15 cellular contexts compared by ENCODE assay signal in genomic region chr1:201253906-201254624, GRCh38. TPM values are rescaled to one million over a fixed set of nuclear protein-coding genes. Genes with fewer than 3 reads are reported as not detected.
DNase-seq lines count a peak whose midpoint lies in the region; ATAC-seq and TF ChIP-seq lines count a peak whose summit lies in the region.
"Had no signal": no experiment of that assay in that cellular context is flagged by ENCODE, and none has a peak within 500 bp of the region (broad histone marks: within the 10 kb centered on the region; RNA-seq: fewer than 3 reads in every experiment).

No MANE protein-coding gene starts in this region.

- H3K27ac Mint-ChIP-seq in progenitor cell of endocrine pancreas: no peak overlapping the region

- TF ChIP-seq CTCF in psoas muscle (IDR thresholded peaks at IDR 0.05) (no peak), progenitor cell of endocrine pancreas (IDR thresholded peaks at IDR 0.05; ENCODE audit: unreplicated experiment) (no peak)

- no peak overlapping the region for H3K4me3 Mint-ChIP-seq in progenitor cell of endocrine pancreas (ENCODE audit: low read depth)
- H3K4me3 Mint-ChIP-seq: CD14-positive monocyte; naive thymus-derived CD8-positive, alpha-beta T cell had no signal

- intact Hi-C loops in Right ventricle myocardium inferior (cut with DNase I): loop anchor here (1.0 to 5.0 kb wide), 3 partner anchors 92 to 154 kb away; no protein-coding TSS in a partner anchor
- intact Hi-C loops in cardiac septum (cut with DNase I): loop anchor here (1.0 to 2.0 kb wide), 2 partner anchors 91 to 107 kb away; no protein-coding TSS in a partner anchor
- intact Hi-C loops in psoas muscle (cut with DNase I): loop anchor here (1.0 to 10.0 kb wide), 5 partner anchors 93 to 261 kb away; no protein-coding TSS in a partner anchor

- peak; percentile 18 for ATAC-seq in Right ventricle myocardium inferior
- peak; percentile 9 to 27 (median 14) for ATAC-seq in psoas muscle
- ATAC-seq: naive thymus-derived CD8-positive, alpha-beta T cell had no signal

- H3K36me3 ChIP-seq in NT2/D1 (ENCODE audit: insufficient read depth, insufficient read length, low read length) (no peaks in the 10 kb centered on the region), esophagus (ENCODE audit: control insufficient read depth in 2 of 2, insufficient read depth in 2 of 2, low read length in 1 of 2) (no peaks in the 10 kb centered on the region), psoas muscle (ENCODE audit: insufficient read depth in 1 of 2, low read depth in 1 of 2) (no peaks in the 10 kb centered on the region)
- H3K36me3 ChIP-seq: lower lobe of right lung, tibial nerve had no signal

- no peak overlapping the region for H3K4me3 ChIP-seq in NT2/D1 (ENCODE audit: insufficient read length, low read depth)
- H3K4me3 ChIP-seq in esophagus (ENCODE audit: low read depth in 1 of 2, low read length in 2 of 2): no peak overlapping the region
- H3K4me3 ChIP-seq in psoas muscle: no peak overlapping the region
- H3K4me3 ChIP-seq: dorsolateral prefrontal cortex, lower lobe of right lung, tibial nerve had no signal

- peaks cover 8% of the 10 kb centered on the region for H3K4me1 ChIP-seq in NT2/D1 (ENCODE audit: insufficient read depth, insufficient read length)
- H3K4me1 ChIP-seq in esophagus (ENCODE audit: control insufficient read depth in 2 of 2, insufficient read depth in 2 of 2, low read length in 1 of 2): peaks cover 2 to 13% of the 10 kb centered on the region in 2 donors
- no peaks in the 10 kb centered on the region for H3K4me1 ChIP-seq in psoas muscle
- H3K4me1 ChIP-seq: lower lobe of right lung had no signal

- no peaks in the 10 kb centered on the region for H3K9me3 ChIP-seq in NT2/D1 (ENCODE audit: insufficient read depth, low read length)
- H3K9me3 ChIP-seq in esophagus (ENCODE audit: control insufficient read depth in 2 of 2, insufficient read depth in 1 of 2, low read depth in 1 of 2, low read length in 1 of 2): no peaks in the 10 kb centered on the region
- H3K9me3 ChIP-seq in psoas muscle: no peaks in the 10 kb centered on the region
- H3K9me3 ChIP-seq: lower lobe of right lung, tibial nerve had no signal

- H3K4me1 Mint-ChIP-seq in progenitor cell of endocrine pancreas (ENCODE audit: low read depth): no peaks in the 10 kb centered on the region
- H3K4me1 Mint-ChIP-seq: CD14-positive monocyte had no signal

- H3K36me3 Mint-ChIP-seq in progenitor cell of endocrine pancreas (ENCODE audit: insufficient read depth): no peaks in the 10 kb centered on the region
- H3K36me3 Mint-ChIP-seq: CD14-positive monocyte; naive thymus-derived CD8-positive, alpha-beta T cell had no signal

- DNase-seq in Right ventricle myocardium inferior (ENCODE audit: missing footprints): no peak
- DNase-seq in cardiac septum (ENCODE audit: low spot score): no peak
- no peak for DNase-seq in NT2/D1 (ENCODE audit: low read depth, low spot score)
- no peak for DNase-seq in psoas muscle
- DNase-seq in progenitor cell of endocrine pancreas (ENCODE audit: low spot score, unreplicated experiment): no peak
- DNase-seq in NCI-H2029 (lab: John Stamatoyannopoulos, UW): no peak
- no peak for DNase-seq in NAMALWA (ENCODE audit: low spot score)
- DNase-seq: NCI-H187 had no signal

- peak overlapping the region; percentile 14 for H3K9ac ChIP-seq in NT2/D1 (ENCODE audit: insufficient read length, low read depth)

- peaks cover 9% of the 10 kb centered on the region for H3K27me3 Mint-ChIP-seq in progenitor cell of endocrine pancreas

- H3K27me3 ChIP-seq in NT2/D1 (ENCODE audit: insufficient read depth, insufficient read length) (peaks cover 3% of the 10 kb centered on the region), esophagus (ENCODE audit: control insufficient read depth in 1 of 2, insufficient read depth in 2 of 2, low read length in 2 of 2) (no peaks in the 10 kb centered on the region), psoas muscle (ENCODE audit: insufficient read depth in 3 of 3, low read length in 2 of 3) (no peaks in the 10 kb centered on the region)

- no peaks in the 10 kb centered on the region for H3K9me3 Mint-ChIP-seq in progenitor cell of endocrine pancreas (ENCODE audit: low read depth)
- H3K9me3 Mint-ChIP-seq: CD14-positive monocyte; naive thymus-derived CD8-positive, alpha-beta T cell had no signal

- H3K27ac ChIP-seq in esophagus (ENCODE audit: low read depth in 2 of 2, low read length in 1 of 2) (peak overlapping the region; percentile 24 to 37), psoas muscle (no peak overlapping the region)
- H3K27ac ChIP-seq: dorsolateral prefrontal cortex, lower lobe of right lung, tibial nerve had no signal

- WGBS in esophagus, 2 donors: 66 to 70% methylated on average over 9 of the region's 9 CpGs
- 79 to 84% (median 80%) methylated on average over 9 of the region's 9 CpGs for WGBS in psoas muscle, 3 donors

RNA-seq across cellular contexts. Expression of gene PKP1, which starts 29.2 kb away (rescaled TPM):
- total RNA-seq in Right ventricle myocardium inferior (0.16 TPM), cardiac septum (0.16 TPM), psoas muscle (1 to 10 TPM; 1.2 to 6.7 (median 3.3) TPM), progenitor cell of endocrine pancreas (not detected in 2 replicates)
- polyA plus RNA-seq in esophagus (100 to 1,000 TPM; 124 to 282 TPM), psoas muscle (1 to 10 TPM in 2 of 3 donors, under 1 TPM in 1; 0.32 to 2.7 (median 2.4) TPM)
- total RNA-seq: naive thymus-derived CD8-positive, alpha-beta T cell; T-helper 1 cell treated with Interleukin-12 subunit alpha and Interleukin-12 subunit beta and Interleukin-4 antibody, amounts not matched to agents 30 ng/mL and 1 ng/mL, for 36 hours had no signal
- polyA plus RNA-seq: CD14-positive monocyte; naive thymus-derived CD8-positive, alpha-beta T cell had no signal
